ENCODE assay signal across 15 cellular contexts in the genomic region with DNA sequence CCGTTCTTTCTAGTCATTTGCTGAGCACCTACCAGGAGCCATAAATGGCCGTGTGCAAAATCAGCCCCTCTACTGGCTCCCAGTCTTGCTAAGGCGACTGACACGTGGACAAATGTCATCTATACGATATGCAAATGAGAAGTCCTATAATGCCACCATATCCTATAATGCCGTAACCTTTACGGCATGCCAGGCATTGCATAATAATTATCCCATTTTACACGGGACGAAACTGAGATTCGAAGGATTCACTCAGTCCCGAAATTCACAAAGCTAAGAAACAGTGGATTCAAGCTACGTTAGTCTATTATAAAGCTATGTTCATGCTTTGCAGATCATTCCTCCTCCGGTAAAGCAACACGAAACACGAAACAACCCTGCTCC. TPM values are rescaled to one million over a fixed set of nuclear protein-coding genes. Genes with fewer than 3 reads are reported as not detected.
DNase-seq lines count a peak whose midpoint lies in the region; ATAC-seq, FAIRE-seq and TF ChIP-seq lines count a peak whose summit lies in the region.
"Had no signal": no experiment of that assay in that cellular context is flagged by ENCODE, and none has a peak within 500 bp of the region (broad histone marks: within the 10 kb centered on the region; RNA-seq: fewer than 3 reads in every experiment).

No MANE protein-coding gene starts in this region.

- H3K9me3 ChIP-seq in A549 = no peaks in the 10 kb centered on the region
- no peaks in the 10 kb centered on the region for H3K9me3 ChIP-seq in Caco-2
- no peaks in the 10 kb centered on the region for H3K9me3 ChIP-seq in T-helper 17 cell (ENCODE audit: control insufficient read depth, low read length, poor library complexity, severe bottlenecking)
- no peaks in the 10 kb centered on the region for H3K9me3 ChIP-seq in hepatocyte (ENCODE audit: low read depth)
- no peaks in the 10 kb centered on the region for H3K9me3 ChIP-seq in ovary
- H3K9me3 ChIP-seq: Peyer's patch had no signal

- no peaks in the 10 kb centered on the region for H3K36me3 ChIP-seq in Caco-2 (ENCODE audit: control insufficient read depth, insufficient read depth, low read length)
- no peaks in the 10 kb centered on the region for H3K36me3 ChIP-seq in hepatocyte (replicated peaks; ENCODE audit: insufficient read depth, low read depth)
- no peaks in the 10 kb centered on the region for H3K36me3 ChIP-seq in ovary
- H3K36me3 ChIP-seq: Peyer's patch had no signal

- H3K4me3 Mint-ChIP-seq in Caco-2 (ENCODE audit: unreplicated experiment) (no peak overlapping the region), T-helper 17 cell (peak overlapping the region; percentile 39)
- H3K4me3 Mint-ChIP-seq: IgD-negative memory B cell had no signal

- no peak for TF ChIP-seq RAD21 in A549 (conservative IDR thresholded peaks at IDR 0.05 in 1 of 2, IDR thresholded peaks at IDR 0.05 in 1 of 2)

- H3K4me3 ChIP-seq in A549 = no peak overlapping the region
- H3K4me3 ChIP-seq in Caco-2 (ENCODE audit: low read depth, low read length) = no peak overlapping the region
- no peak overlapping the region for H3K4me3 ChIP-seq in hepatocyte
- no peak overlapping the region for H3K4me3 ChIP-seq in ovary
- H3K4me3 ChIP-seq: Peyer's patch had no signal

- H2AFZ ChIP-seq in hepatocyte = no peak overlapping the region

- H3K27me3 Mint-ChIP-seq in Caco-2 (ENCODE audit: insufficient read depth, unreplicated experiment) = no peaks in the 10 kb centered on the region
- no peaks in the 10 kb centered on the region for H3K27me3 Mint-ChIP-seq in T-helper 17 cell
- H3K27me3 Mint-ChIP-seq: CD4-positive, alpha-beta memory T cell had no signal

- H3K36me3 Mint-ChIP-seq in Caco-2 (ENCODE audit: insufficient read depth, unreplicated experiment) = peaks cover 6% of the 10 kb centered on the region
- no peaks in the 10 kb centered on the region for H3K36me3 Mint-ChIP-seq in T-helper 17 cell (ENCODE audit: low read depth)
- H3K36me3 Mint-ChIP-seq: CD4-positive, alpha-beta memory T cell; IgD-negative memory B cell had no signal

- H3K9me3 Mint-ChIP-seq in Caco-2 (ENCODE audit: unreplicated experiment) = no peaks in the 10 kb centered on the region
- H3K9me3 Mint-ChIP-seq: CD4-positive, alpha-beta memory T cell; IgD-negative memory B cell had no signal

- 64% methylated on average over 15 of the region's 15 CpGs for WGBS in A549 (ENCODE audit: missing lambda C conversion rate)
- 83% methylated on average over 15 of the region's 15 CpGs for WGBS in hepatocyte (ENCODE audit: low lambda C conversion rate, missing lambda C conversion rate)
- whole genome bisulfite sequencing in ovary, 3 donors = 88 to 91% (median 90%) methylated on average over 15 of the region's 15 CpGs

- H3K4me1 Mint-ChIP-seq in Caco-2 (ENCODE audit: low read depth, unreplicated experiment) (peaks cover 44% of the 10 kb centered on the region), T-helper 17 cell (peaks cover 19% of the 10 kb centered on the region)

- H3K27me3 ChIP-seq in Caco-2 (replicated peaks; ENCODE audit: control insufficient read depth, insufficient read depth, low read length) (no peaks in the 10 kb centered on the region), hepatocyte (no peaks in the 10 kb centered on the region), ovary (no peaks in the 10 kb centered on the region)
- H3K27me3 ChIP-seq: Peyer's patch had no signal

- no peak for TF ChIP-seq POLR2A in A549 (IDR thresholded peaks at IDR 0.05; ENCODE audit: low read length)
- no peak for TF ChIP-seq POLR2A in ovary (IDR thresholded peaks at IDR 0.05)

- H3K27ac ChIP-seq in A549 (peak overlapping the region in 1 of 2 experiments; percentile 53; a peak in 1 of 6 replicates), hepatocyte (no peak overlapping the region), ovary (no peak overlapping the region)
- H3K27ac ChIP-seq: Peyer's patch had no signal

- no peaks in the 10 kb centered on the region for H3K9me2 ChIP-seq in hepatocyte (replicated peaks; ENCODE audit: insufficient read depth)

- ATAC-seq in A549 = no peak
- ATAC-seq in T-helper 17 cell = no peak
- no peak for ATAC-seq in HG03095 (IDR thresholded peaks at IDR 0.05; ENCODE audit: unreplicated experiment)
- no peak for ATAC-seq in GM18907 (IDR thresholded peaks at IDR 0.05; ENCODE audit: unreplicated experiment)
- ATAC-seq in left ventricle myocardium superior = no peak

- TF ChIP-seq EP300 in A549 (IDR thresholded peaks at IDR 0.05) (no peak), ovary (IDR thresholded peaks at IDR 0.05) (no peak)

- no peak for DNase-seq in A549 (ENCODE audit: low read depth in 1 of 2, low spot score in 1 of 2)
- DNase-seq in Caco-2 = no peak
- DNase-seq in T-helper 17 cell = no peak
- no peak for DNase-seq in hepatocyte (ENCODE audit: low spot score)
- no peak for DNase-seq in ovary
- DNase-seq in left ventricle myocardium superior = no peak

- H3K79me2 ChIP-seq in hepatocyte = no peaks in the 10 kb centered on the region

- H3K4me1 ChIP-seq in A549 = 0 out of 3 replicates have a peak, but pooled peaks cover 3% of the 10 kb centered on the region
- peaks cover 53% of the 10 kb centered on the region for H3K4me1 ChIP-seq in Caco-2
- H3K4me1 ChIP-seq in hepatocyte (ENCODE audit: insufficient read depth) = peaks cover 7% of the 10 kb centered on the region
- no peaks in the 10 kb centered on the region for H3K4me1 ChIP-seq in ovary (ENCODE audit: insufficient read depth)
- H3K4me1 ChIP-seq: Peyer's patch had no signal

- POLR2A ChIA-PET in A549 (lab: Yijun Ruan, JAX) (interaction anchor here (0.6 kb wide), 1 partner anchor 365 kb away, joined by 9 read pairs; no protein-coding TSS in a partner anchor), Caco-2 (lab: Charles Lee) (interaction anchor here (1.0 kb wide), 1 partner anchor 44 kb away, joined by 4 read pairs; no protein-coding TSS in a partner anchor)

- CTCF ChIA-PET in A549 (lab: Yijun Ruan, JAX) (interaction anchor here (0.6 to 4.6 kb wide), 59 partner anchors 9 to 1107 kb away, joined by 3 to 50 read pairs (median 4); a partner anchor contains a TSS), Caco-2 (lab: Charles Lee) (interaction anchor here (0.6 to 2.3 kb wide), 22 partner anchors 8 to 531 kb away, joined by 3 to 49 read pairs (median 4); a partner anchor contains a TSS)

- no peak for TF ChIP-seq CTCF in A549 (IDR thresholded peaks at IDR 0.05)
- TF ChIP-seq CTCF in Caco-2 (IDR thresholded peaks at IDR 0.05; ENCODE audit: insufficient read depth in 1 of 2, low read depth in 1 of 2, low read length in 1 of 2, severe bottlenecking in 1 of 2, unreplicated experiment in 1 of 2) = no peak
- TF ChIP-seq CTCF in hepatocyte (IDR thresholded peaks at IDR 0.05; ENCODE audit: poor library complexity) = no peak
- no peak for TF ChIP-seq CTCF in ovary (IDR thresholded peaks at IDR 0.05)

- BruUV-seq in Caco-2 (replicated peaks; lab: Mats Ljungman, UMichigan) = no TSS peak

- H3K4me2 ChIP-seq in A549 = peak overlapping the region; percentile 48
- H3K4me2 ChIP-seq in hepatocyte = peak overlapping the region; percentile 65

- peak overlapping the region; percentile 37 for H3K27ac Mint-ChIP-seq in Caco-2 (ENCODE audit: unreplicated experiment)
- H3K27ac Mint-ChIP-seq in T-helper 17 cell = no peak overlapping the region
- H3K27ac Mint-ChIP-seq: IgD-negative memory B cell had no signal

- intact Hi-C loops in Caco-2 (cut with micrococcal nuclease; ENCODE audit: unreplicated experiment) = loop anchor here (1.0 to 5.0 kb wide), 7 partner anchors 17 to 645 kb away; a partner anchor contains a TSS
- intact Hi-C loops in ovary (cut with DNase I) = no loop called here
- intact Hi-C loops in left ventricle myocardium superior (cut with micrococcal nuclease) = no loop called here

- no peak for FAIRE-seq in A549 (lab: Jason Lieb, UNC)
- FAIRE-seq: A204.1 had no signal

- no peaks in the 10 kb centered on the region for H4K20me1 ChIP-seq in hepatocyte (ENCODE audit: insufficient read depth, poor library complexity, severe bottlenecking)

TF ChIP-seq in A549, 52 proteins besides CTCF, POLR2A, EP300 and RAD21 (continues in another document):
- TF ChIP-seq, protein P1, sequence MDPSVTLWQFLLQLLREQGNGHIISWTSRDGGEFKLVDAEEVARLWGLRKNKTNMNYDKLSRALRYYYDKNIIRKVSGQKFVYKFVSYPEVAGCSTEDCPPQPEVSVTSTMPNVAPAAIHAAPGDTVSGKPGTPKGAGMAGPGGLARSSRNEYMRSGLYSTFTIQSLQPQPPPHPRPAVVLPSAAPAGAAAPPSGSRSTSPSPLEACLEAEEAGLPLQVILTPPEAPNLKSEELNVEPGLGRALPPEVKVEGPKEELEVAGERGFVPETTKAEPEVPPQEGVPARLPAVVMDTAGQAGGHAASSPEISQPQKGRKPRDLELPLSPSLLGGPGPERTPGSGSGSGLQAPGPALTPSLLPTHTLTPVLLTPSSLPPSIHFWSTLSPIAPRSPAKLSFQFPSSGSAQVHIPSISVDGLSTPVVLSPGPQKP (IDR thresholded peaks at IDR 0.05; ENCODE audit: low read depth, low read length) = no peak
- TF ChIP-seq HOXA7 (CRISPR knock-in tag; IDR thresholded peaks at IDR 0.05) (no peak), NFE2L2 (conservative IDR thresholded peaks at IDR 0.05; ENCODE audit: low read length) (no peak), HOXB5 (CRISPR knock-in tag; IDR thresholded peaks at IDR 0.05) (no peak), JUNB (IDR thresholded peaks at IDR 0.05) (no peak)

RNA-seq across cellular contexts. Expression of a gene that starts 34.1 kb away (rescaled TPM):
- polyA plus RNA-seq in A549 (2011; rRNA removed) = 28.2 and 34.8 TPM in 2 replicates
- 12.8 and 18.2 TPM in 2 replicates for polyA plus RNA-seq in A549 (2012; cell fraction: cytosol; rRNA removed)
- polyA plus RNA-seq in A549 (2012; cell fraction: nucleus; rRNA removed) = 25.2 and 27.2 TPM in 2 replicates
- 27.0 to 29.2 TPM (median 28.8 TPM) in 3 replicates for polyA plus RNA-seq in A549 (2017; fragmentation: RNase III; extraction: RNeasy Plus Mini Kit Qiagen cat#74134 plus additional on column Dnase treatment)
- 15.7 and 18.3 TPM in 2 replicates for polyA minus RNA-seq in A549 (2011; rRNA and poly(A)+ RNA removed)
- total RNA-seq in Caco-2 (2022) = 96.8 and 101 TPM in 2 replicates
- 100 to 1,000 TPM; 180 to 185 TPM for total RNA-seq in T-helper 17 cell
- total RNA-seq in hepatocyte = 60.3 and 60.7 TPM in 2 replicates
- polyA plus RNA-seq in hepatocyte = 64.6 and 66.0 TPM in 2 replicates
- total RNA-seq in ovary = 10 to 100 TPM; 28.1 to 62.5 (median 45.3) TPM
- polyA plus RNA-seq in ovary = 10 to 100 TPM; 20.3 to 45.7 TPM
- total RNA-seq in left ventricle myocardium superior = 16.6 TPM

RNA-seq across cellular contexts. Expression of a gene that starts 44.7 kb away (rescaled TPM):
- polyA plus RNA-seq in A549 (2011; rRNA removed) (1.5 and 2.4 TPM in 2 replicates), A549 (2017; fragmentation: RNase III; extraction: RNeasy Plus Mini Kit Qiagen cat#74134 plus additional on column Dnase treatment) (1.3 to 1.6 TPM (median 1.6 TPM) in 3 replicates), hepatocyte (2.6 and 4.8 TPM in 2 replicates), ovary (under 1 TPM; 0.04 to 0.05 TPM)
- polyA plus RNA-seq in A549 (2012; cell fraction: cytosol; rRNA removed) = 1.6 and 2.6 TPM in 2 replicates
- polyA plus RNA-seq in A549 (2012; cell fraction: nucleus; rRNA removed) = 1.4 and 1.8 TPM in 2 replicates
- 0.92 and 1.9 TPM in 2 replicates for polyA minus RNA-seq in A549 (2011; rRNA and poly(A)+ RNA removed)
- total RNA-seq in Caco-2 (2022) (119 and 120 TPM in 2 replicates), T-helper 17 cell (under 1 TPM; 0.30 to 0.39 TPM), hepatocyte (2.2 and 3.8 TPM in 2 replicates), ovary (under 1 TPM in 6 of 7 donors, not detected in 1; 0.05 to 0.57 (median 0.36) TPM), left ventricle myocardium superior (not detected)
- total RNA-seq: CD4-positive, alpha-beta memory T cell; G401; HT-29; Right ventricle myocardium inferior had no signal

Comparison
In these comparisons a context has a peak if more than half of its experiments do, and no peak if none do; other contexts are left out.
1. RNA of a gene that starts 44.7 kb away (total RNA-seq): 119 to 120 TPM in Caco-2; 2.2 to 3.8 TPM in hepatocyte, 0.30 to 0.39 TPM in T-helper 17 cell, 0.05 to 0.57 TPM in ovary and not detected in left ventricle myocardium superior (single experiment); every median in the first group is over 10 times any median in the second.